Comparison of ENCODE assay signal across 20 cellular contexts in the genomic region with DNA sequence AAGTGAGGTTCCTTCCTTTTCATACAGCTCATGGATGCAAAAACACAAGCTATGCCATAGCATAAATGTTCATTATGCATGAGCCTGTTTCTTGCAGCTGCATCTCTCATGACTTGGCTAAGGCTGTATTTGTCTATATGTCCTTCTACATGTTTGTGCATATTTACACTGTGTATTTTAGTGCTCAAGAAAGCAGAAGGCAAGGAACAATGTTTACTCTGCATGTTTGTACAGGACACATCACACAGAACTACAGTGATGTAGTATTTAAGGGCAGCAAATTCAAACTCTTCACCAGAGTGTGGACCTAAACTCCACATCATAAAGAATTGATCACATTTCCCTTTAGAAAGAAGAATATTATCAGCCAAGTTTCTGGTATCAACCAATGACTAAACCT.
DNase-seq lines count a peak whose midpoint lies in the region; ATAC-seq, FAIRE-seq and TF ChIP-seq lines count a peak whose summit lies in the region.
"Had no signal": no experiment of that assay in that cellular context is flagged by ENCODE, and none has a peak within 500 bp of the region (broad histone marks: within the 10 kb centered on the region; RNA-seq: fewer than 3 reads in every experiment).

No MANE protein-coding gene starts in this region.

- TF ChIP-seq CTCF in smooth muscle cell (IDR thresholded peaks at IDR 0.05; ENCODE audit: borderline replicate concordance, insufficient read depth, poor library complexity, severe bottlenecking), result no peak
- TF ChIP-seq CTCF in thyroid gland (IDR thresholded peaks at IDR 0.05), result no peak

- H3K79me2 ChIP-seq in smooth muscle cell (ENCODE audit: low read depth), result no peaks in the 10 kb centered on the region

- H3K4me2 ChIP-seq in smooth muscle cell, result peak overlapping the region; percentile 56

- no peak for ATAC-seq in activated T-cell treated with anti-CD3 and anti-CD28 coated beads, Interleukin-2, amount 50 U/mL, for 4 hours
- no peak for ATAC-seq in HG03442 (IDR thresholded peaks at IDR 0.05; ENCODE audit: unreplicated experiment)
- ATAC-seq: HepG2 had no signal

- no peak overlapping the region for H3K9ac ChIP-seq in smooth muscle cell (ENCODE audit: low read depth)

- H3K36me3 ChIP-seq in smooth muscle cell (ENCODE audit: low read depth) (no peaks in the 10 kb centered on the region), thyroid gland (no peaks in the 10 kb centered on the region)

- H3K27me3 Mint-ChIP-seq in activated T-cell treated with anti-CD3 and anti-CD28 coated beads, Interleukin-2, amount 50 U/mL, for 4 hours (ENCODE audit: low read depth), result no peaks in the 10 kb centered on the region
- H3K27me3 Mint-ChIP-seq: CD4-positive, alpha-beta T cell had no signal

- intact Hi-C loops in thyroid gland (cut with DNase I), result no loop called here

- no peaks in the 10 kb centered on the region for H3K9me3 ChIP-seq in smooth muscle cell (replicated peaks; ENCODE audit: low read depth)
- no peaks in the 10 kb centered on the region for H3K9me3 ChIP-seq in thyroid gland
- H3K9me3 ChIP-seq: Caco-2 had no signal

- H3K4me3 ChIP-seq in smooth muscle cell (no peak overlapping the region), thyroid gland (replicated peaks in 1 of 3) (no peak overlapping the region)

- TF ChIP-seq POLR2A in GM12892 (IDR thresholded peaks at IDR 0.05; ENCODE audit: low read depth, low read length) (no peak), thyroid gland (IDR thresholded peaks at IDR 0.05) (no peak)

- DNase-seq in DMS53 (lab: John Stamatoyannopoulos, UW) (peak; percentile 65), GM12892 (ENCODE audit: insufficient read length) (no peak), NCI-H69 (lab: John Stamatoyannopoulos, UW) (peak; percentile 28), smooth muscle cell (lab: John Stamatoyannopoulos, UW; ENCODE audit: unreplicated experiment) (no peak), thyroid gland (no peak)
- DNase-seq in activated T-cell treated with anti-CD3 and anti-CD28 coated beads, Interleukin-2, amount 50 U/mL, for 4 hours, result no peak
- DNase-seq: ACHN; AML-193; Caco-2; CD4-positive, alpha-beta T cell; DMS153; GDM1; H9; KBM-7 had no signal

- H3K36me3 Mint-ChIP-seq in activated T-cell treated with anti-CD3 and anti-CD28 coated beads, Interleukin-2, amount 50 U/mL, for 4 hours (ENCODE audit: insufficient read depth), result no peaks in the 10 kb centered on the region
- H3K36me3 Mint-ChIP-seq: IgD-negative memory B cell had no signal

- H3K4me1 Mint-ChIP-seq in activated T-cell treated with anti-CD3 and anti-CD28 coated beads, Interleukin-2, amount 50 U/mL, for 4 hours (ENCODE audit: low read depth), result no peaks in the 10 kb centered on the region
- H3K4me1 Mint-ChIP-seq: H9, IgD-negative memory B cell had no signal

- FAIRE-seq in GM12892 (lab: Jason Lieb, UNC), result peak; percentile 76
- FAIRE-seq: A204.1, H1, HepG2 had no signal

- H3K9me3 Mint-ChIP-seq in activated T-cell treated with anti-CD3 and anti-CD28 coated beads, Interleukin-2, amount 50 U/mL, for 4 hours, result no peaks in the 10 kb centered on the region
- H3K9me3 Mint-ChIP-seq: CD4-positive, alpha-beta T cell; H9; IgD-negative memory B cell had no signal

- H3K4me3 Mint-ChIP-seq in activated T-cell treated with anti-CD3 and anti-CD28 coated beads, Interleukin-2, amount 50 U/mL, for 4 hours, result no peak overlapping the region
- H3K4me3 Mint-ChIP-seq: CD4-positive, alpha-beta T cell; H9; IgD-negative memory B cell had no signal

- H3K27me3 ChIP-seq in smooth muscle cell (ENCODE audit: low read depth) (no peaks in the 10 kb centered on the region), thyroid gland (no peaks in the 10 kb centered on the region)

- peaks cover 14% of the 10 kb centered on the region for H3F3A ChIP-seq in smooth muscle cell (ENCODE audit: low read depth)

- H3K4me1 ChIP-seq in smooth muscle cell (ENCODE audit: low read depth) (no peaks in the 10 kb centered on the region), thyroid gland (peaks cover 0 to 15% of the 10 kb centered on the region in 2 donors)

- no peak overlapping the region for H2AFZ ChIP-seq in smooth muscle cell (ENCODE audit: low read depth)

- H4K20me1 ChIP-seq in smooth muscle cell (ENCODE audit: low read depth), result no peaks in the 10 kb centered on the region

- peak overlapping the region; percentile 60 for H3K27ac ChIP-seq in smooth muscle cell (ENCODE audit: low read depth)
- no peak overlapping the region for H3K27ac ChIP-seq in thyroid gland
- H3K27ac ChIP-seq: C4-2B had no signal

Comparison
In these comparisons a context has a peak if more than half of its experiments do, and no peak if none do; other contexts are left out.
1. DNase-seq: peak in DMS53 (single experiment) and NCI-H69 (single experiment); none in GM12892 (single experiment), smooth muscle cell (single experiment), activated T-cell treated with anti-CD3 and anti-CD28 coated beads, Interleukin-2, amount 50 U/mL, for 4 hours (single experiment) and thyroid gland (0 of 2).